12 cellular contexts compared by ENCODE assay signal in genomic region chr9:110076894-110077725, GRCh38.
DNase-seq lines count a peak whose midpoint lies in the region; ATAC-seq, FAIRE-seq and TF ChIP-seq lines count a peak whose summit lies in the region.
"Had no signal": no experiment of that assay in that cellular context is flagged by ENCODE, and none has a peak within 500 bp of the region (broad histone marks: within the 10 kb centered on the region; RNA-seq: fewer than 3 reads in every experiment).

No MANE protein-coding gene starts in this region.

- H3K36me3 ChIP-seq in suprapubic skin (no peaks in the 10 kb centered on the region), pancreas (no peaks in the 10 kb centered on the region)
- H3K36me3 ChIP-seq: tibial artery had no signal

- no peaks in the 10 kb centered on the region for H3K9me3 Mint-ChIP-seq in activated CD4-positive, alpha-beta memory T cell treated with anti-CD3 and anti-CD28 coated beads for 36 hours
- no peaks in the 10 kb centered on the region for H3K9me3 Mint-ChIP-seq in activated CD4-positive, alpha-beta memory T cell treated with anti-CD3 and anti-CD28 coated beads, Interleukin-2, amount 10 ng/mL, durations not matched to agents 7 days and 5 days

- H3K27me3 ChIP-seq in suprapubic skin: no peaks in the 10 kb centered on the region
- no peaks in the 10 kb centered on the region for H3K27me3 ChIP-seq in pancreas
- H3K27me3 ChIP-seq: tibial artery had no signal

- H3K4me1 ChIP-seq in suprapubic skin (peaks cover 41% of the 10 kb centered on the region), pancreas (no peaks in the 10 kb centered on the region)

- peak; percentile 23 for DNase-seq in activated CD4-positive, alpha-beta memory T cell treated with anti-CD3 and anti-CD28 coated beads for 36 hours
- no peak for DNase-seq in activated CD4-positive, alpha-beta memory T cell treated with anti-CD3 and anti-CD28 coated beads, Interleukin-2, amount 10 ng/mL, durations not matched to agents 7 days and 5 days
- DNase-seq in fibroblast of mammary gland (ENCODE audit: low read depth) (peak; percentile 70), suprapubic skin (ENCODE audit: low spot score in 2 of 2) (no peak), NCI-H345 treated with DMSO at 0.1 percent for 48 hours (lab: John Stamatoyannopoulos, UW; ENCODE audit: unreplicated experiment) (no peak), pancreas (no peak)
- DNase-seq: Right ventricle myocardium superior, tibial artery had no signal

- peaks cover 13% of the 10 kb centered on the region for H3K4me1 Mint-ChIP-seq in activated CD4-positive, alpha-beta memory T cell treated with anti-CD3 and anti-CD28 coated beads for 36 hours (ENCODE audit: low read depth)
- peaks cover 20% of the 10 kb centered on the region for H3K4me1 Mint-ChIP-seq in activated CD4-positive, alpha-beta memory T cell treated with anti-CD3 and anti-CD28 coated beads, Interleukin-2, amount 10 ng/mL, durations not matched to agents 7 days and 5 days

- CTCF ChIA-PET in activated CD4-positive, alpha-beta memory T cell treated with anti-CD3 and anti-CD28 coated beads for 36 hours (lab: Charles Lee): no interaction called here
- CTCF ChIA-PET in activated CD4-positive, alpha-beta memory T cell treated with anti-CD3 and anti-CD28 coated beads, Interleukin-2, amount 10 ng/mL, durations not matched to agents 7 days and 5 days (lab: Charles Lee): no interaction called here

- no peaks in the 10 kb centered on the region for H3K27me3 Mint-ChIP-seq in activated CD4-positive, alpha-beta memory T cell treated with anti-CD3 and anti-CD28 coated beads for 36 hours
- H3K27me3 Mint-ChIP-seq in activated CD4-positive, alpha-beta memory T cell treated with anti-CD3 and anti-CD28 coated beads, Interleukin-2, amount 10 ng/mL, durations not matched to agents 7 days and 5 days: no peaks in the 10 kb centered on the region

- 81% methylated on average over 12 of the region's 13 CpGs for WGBS in suprapubic skin
- WGBS in pancreas, 2 donors: 75% methylated on average over 13 of the region's 13 CpGs

- TF ChIP-seq CTCF in fibroblast of mammary gland (conservative IDR thresholded peaks at IDR 0.05; ENCODE audit: control insufficient read depth, insufficient read depth, low read depth, low read length): no peak
- no peak for TF ChIP-seq CTCF in suprapubic skin (IDR thresholded peaks at IDR 0.05)
- no peak for TF ChIP-seq CTCF in pancreas (IDR thresholded peaks at IDR 0.05)

- POLR2A ChIA-PET in activated CD4-positive, alpha-beta memory T cell treated with anti-CD3 and anti-CD28 coated beads for 36 hours (lab: Charles Lee): interaction anchor here (0.9 kb wide), 1 partner anchor 26 kb away, joined by 3 read pairs; no protein-coding TSS in a partner anchor
- POLR2A ChIA-PET in activated CD4-positive, alpha-beta memory T cell treated with anti-CD3 and anti-CD28 coated beads, Interleukin-2, amount 10 ng/mL, durations not matched to agents 7 days and 5 days (lab: Charles Lee): no interaction called here

- H3K4me3 ChIP-seq in fibroblast of mammary gland (ENCODE audit: control insufficient read depth, low read depth, low read length): no peak overlapping the region
- no peak overlapping the region for H3K4me3 ChIP-seq in suprapubic skin
- no peak overlapping the region for H3K4me3 ChIP-seq in pancreas
- H3K4me3 ChIP-seq: tibial artery had no signal

- peaks cover 4% of the 10 kb centered on the region for H3K36me3 Mint-ChIP-seq in activated CD4-positive, alpha-beta memory T cell treated with anti-CD3 and anti-CD28 coated beads for 36 hours
- H3K36me3 Mint-ChIP-seq in activated CD4-positive, alpha-beta memory T cell treated with anti-CD3 and anti-CD28 coated beads, Interleukin-2, amount 10 ng/mL, durations not matched to agents 7 days and 5 days (ENCODE audit: low read depth): peaks cover 12% of the 10 kb centered on the region

- no peak overlapping the region for H3K27ac Mint-ChIP-seq in activated CD4-positive, alpha-beta memory T cell treated with anti-CD3 and anti-CD28 coated beads for 36 hours
- H3K27ac Mint-ChIP-seq in activated CD4-positive, alpha-beta memory T cell treated with anti-CD3 and anti-CD28 coated beads, Interleukin-2, amount 10 ng/mL, durations not matched to agents 7 days and 5 days: no peak overlapping the region

- peak; percentile 64 for ATAC-seq in SK-N-SH treated with all-trans-retinoic acid at 6 μM for 48 hours
- no peak for ATAC-seq in HG03439 (IDR thresholded peaks at IDR 0.05; ENCODE audit: unreplicated experiment)
- no peak for ATAC-seq in pancreas

- H3K27ac ChIP-seq in suprapubic skin (peak overlapping the region; percentile 7), pancreas (no peak overlapping the region)

- no peaks in the 10 kb centered on the region for H3K9me3 ChIP-seq in suprapubic skin
- peaks cover 0 to 2% (median 0%) of the 10 kb centered on the region in 4 donors for H3K9me3 ChIP-seq in pancreas
- H3K9me3 ChIP-seq: tibial artery had no signal

- FAIRE-seq in pancreas (lab: Jason Lieb, UNC): no peak
- FAIRE-seq: endothelial cell of umbilical vein, TTC549 had no signal

- H3K4me3 Mint-ChIP-seq in activated CD4-positive, alpha-beta memory T cell treated with anti-CD3 and anti-CD28 coated beads for 36 hours: no peak overlapping the region
- H3K4me3 Mint-ChIP-seq in activated CD4-positive, alpha-beta memory T cell treated with anti-CD3 and anti-CD28 coated beads, Interleukin-2, amount 10 ng/mL, durations not matched to agents 7 days and 5 days: no peak overlapping the region

- intact Hi-C loops in activated CD4-positive, alpha-beta memory T cell treated with anti-CD3 and anti-CD28 coated beads for 36 hours (cut with micrococcal nuclease): no loop called here
- intact Hi-C loops in pancreas (cut with DNase I): no loop called here

- no peak for TF ChIP-seq EP300 in suprapubic skin (IDR thresholded peaks at IDR 0.05)

- TF ChIP-seq POLR2A in suprapubic skin (IDR thresholded peaks at IDR 0.05): no peak

TF ChIP-seq in SK-N-SH treated with all-trans-retinoic acid at 6 μM for 48 hours, 23 proteins besides CTCF, POLR2A, EP300 and RAD21:
- TF ChIP-seq SNAI2 (CRISPR knock-in tag; IDR thresholded peaks at IDR 0.05) (no peak), ARNTL (CRISPR knock-in tag; IDR thresholded peaks at IDR 0.05; ENCODE audit: borderline replicate concordance, low read depth) (no peak), ZNF8 (CRISPR knock-in tag; IDR thresholded peaks at IDR 0.05) (peak; percentile 62; the same call in 1 of the 2 replicates), RARB (CRISPR knock-in tag; IDR thresholded peaks at IDR 0.05) (no peak), CSDC2 (CRISPR knock-in tag; IDR thresholded peaks at IDR 0.05) (no peak)

Comparison
In these comparisons a context has a peak if more than half of its experiments do, and no peak if none do; other contexts are left out.
1. DNase-seq: peak in activated CD4-positive, alpha-beta memory T cell treated with anti-CD3 and anti-CD28 coated beads for 36 hours (single experiment) and fibroblast of mammary gland (single experiment); none in activated CD4-positive, alpha-beta memory T cell treated with anti-CD3 and anti-CD28 coated beads, Interleukin-2, amount 10 ng/mL, durations not matched to agents 7 days and 5 days (single experiment), suprapubic skin (0 of 2), NCI-H345 treated with DMSO at 0.1 percent for 48 hours (single experiment) and pancreas (0 of 6).